Comparison of ENCODE assay signal across 8 cellular contexts in the genomic region with DNA sequence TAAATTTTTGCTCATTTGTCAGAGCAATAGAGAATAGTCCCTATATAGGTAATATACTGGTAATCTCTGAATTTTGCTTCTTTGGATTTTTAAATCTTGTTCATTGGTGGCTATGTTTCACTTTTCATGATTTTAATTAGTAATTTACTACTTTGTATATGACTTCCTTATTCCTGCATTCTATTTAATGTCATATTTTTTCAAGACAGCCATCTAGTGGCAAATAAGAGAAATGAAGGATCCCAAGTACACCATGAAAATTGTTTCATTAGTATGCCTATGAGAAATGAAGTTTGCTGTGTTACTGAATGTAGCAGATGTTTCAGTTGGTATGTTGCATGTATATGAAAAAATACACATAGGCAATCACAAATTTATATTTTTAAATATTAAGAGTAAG.
DNase-seq lines count a peak whose midpoint lies in the region; ATAC-seq and TF ChIP-seq lines count a peak whose summit lies in the region.

No MANE protein-coding gene starts in this region.

- H3K4me3 ChIP-seq in cardiac muscle cell (no peak overlapping the region), MG63 (no peak overlapping the region)

- peaks cover 30% of the 10 kb centered on the region for H3K36me3 ChIP-seq in cardiac muscle cell
- H3K36me3 ChIP-seq in MG63 = peaks cover 10% of the 10 kb centered on the region

- H3K4me1 Mint-ChIP-seq in nephron progenitor cell = no peaks in the 10 kb centered on the region

- peaks cover 39% of the 10 kb centered on the region for H3K9me3 Mint-ChIP-seq in nephron progenitor cell

- H3K4me1 ChIP-seq in cardiac muscle cell (ENCODE audit: low read depth) = no peaks in the 10 kb centered on the region

- peak; percentile 57 for TF ChIP-seq CTCF in cardiac muscle cell (IDR thresholded peaks at IDR 0.05; ENCODE audit: low read depth, low read length)
- peak; percentile 16 for TF ChIP-seq CTCF in nephron progenitor cell (IDR thresholded peaks at IDR 0.05)

- H3K27me3 ChIP-seq in cardiac muscle cell (no peaks in the 10 kb centered on the region), MG63 (no peaks in the 10 kb centered on the region)

- H3K4me3 Mint-ChIP-seq in nephron progenitor cell = no peak overlapping the region

- peak in 1 of 2 donors; percentile 38 for DNase-seq in cardiac muscle cell (ENCODE audit: low read depth in 1 of 2, low spot score in 1 of 2)
- no peak for DNase-seq in cardiac septum (ENCODE audit: low spot score)
- DNase-seq in NCI-H446 treated with DMSO at 0.1 percent for 48 hours (lab: John Stamatoyannopoulos, UW) = peak; percentile 30
- peak; percentile 44 for DNase-seq in dermis blood vessel endothelial cell
- no peak for DNase-seq in nephron progenitor cell
- DNase-seq in MG63 = no peak
- no peak for DNase-seq in NCI-H226

- no peak overlapping the region for H3K27ac ChIP-seq in cardiac muscle cell

- H3K27ac Mint-ChIP-seq in nephron progenitor cell = no peak overlapping the region

- H3K9me3 ChIP-seq in cardiac muscle cell (ENCODE audit: low read depth) = no peaks in the 10 kb centered on the region
- no peaks in the 10 kb centered on the region for H3K9me3 ChIP-seq in MG63

- ATAC-seq in GM21423 (IDR thresholded peaks at IDR 0.05; ENCODE audit: unreplicated experiment) = no peak

- intact Hi-C loops in cardiac septum (cut with DNase I) = loop anchor here (5.0 kb wide), 2 partner anchors 86 to 101 kb away; no protein-coding TSS in a partner anchor

- H3K36me3 Mint-ChIP-seq in nephron progenitor cell (ENCODE audit: low read depth) = peaks cover 90% of the 10 kb centered on the region

- H3K27me3 Mint-ChIP-seq in nephron progenitor cell (ENCODE audit: low read depth, poor library complexity) = no peaks in the 10 kb centered on the region

Comparison
In these comparisons a context has a peak if more than half of its experiments do, and no peak if none do; other contexts are left out.
1. DNase-seq: peak in NCI-H446 treated with DMSO at 0.1 percent for 48 hours (single experiment) and dermis blood vessel endothelial cell (single experiment); none in cardiac septum (single experiment), nephron progenitor cell (single experiment), MG63 (single experiment) and NCI-H226 (single experiment).